In genomic region chr6:31657406-31658157, GRCh38 we compare ENCODE assay signal across 1 cellular context.
TF ChIP-seq lines count a peak whose summit lies in the region.

No MANE protein-coding gene starts in this region.

TF ChIP-seq in H1, 55 proteins besides CTCF, POLR2A, EP300 and RAD21:
- TF ChIP-seq TAF1 (IDR thresholded peaks at IDR 0.05; ENCODE audit: low read depth, low read length) (no peak), BCL11A (IDR thresholded peaks at IDR 0.05; ENCODE audit: low read depth in 2 of 2, low read length in 2 of 2) (no peak), TAF7 (optimal IDR thresholded peaks at IDR 0.05; ENCODE audit: borderline replicate concordance, low read depth, low read length) (no peak), SAP30 (IDR thresholded peaks at IDR 0.05; ENCODE audit: insufficient read depth, insufficient replicate concordance, low read length) (no peak)
- TF ChIP-seq, protein P1, sequence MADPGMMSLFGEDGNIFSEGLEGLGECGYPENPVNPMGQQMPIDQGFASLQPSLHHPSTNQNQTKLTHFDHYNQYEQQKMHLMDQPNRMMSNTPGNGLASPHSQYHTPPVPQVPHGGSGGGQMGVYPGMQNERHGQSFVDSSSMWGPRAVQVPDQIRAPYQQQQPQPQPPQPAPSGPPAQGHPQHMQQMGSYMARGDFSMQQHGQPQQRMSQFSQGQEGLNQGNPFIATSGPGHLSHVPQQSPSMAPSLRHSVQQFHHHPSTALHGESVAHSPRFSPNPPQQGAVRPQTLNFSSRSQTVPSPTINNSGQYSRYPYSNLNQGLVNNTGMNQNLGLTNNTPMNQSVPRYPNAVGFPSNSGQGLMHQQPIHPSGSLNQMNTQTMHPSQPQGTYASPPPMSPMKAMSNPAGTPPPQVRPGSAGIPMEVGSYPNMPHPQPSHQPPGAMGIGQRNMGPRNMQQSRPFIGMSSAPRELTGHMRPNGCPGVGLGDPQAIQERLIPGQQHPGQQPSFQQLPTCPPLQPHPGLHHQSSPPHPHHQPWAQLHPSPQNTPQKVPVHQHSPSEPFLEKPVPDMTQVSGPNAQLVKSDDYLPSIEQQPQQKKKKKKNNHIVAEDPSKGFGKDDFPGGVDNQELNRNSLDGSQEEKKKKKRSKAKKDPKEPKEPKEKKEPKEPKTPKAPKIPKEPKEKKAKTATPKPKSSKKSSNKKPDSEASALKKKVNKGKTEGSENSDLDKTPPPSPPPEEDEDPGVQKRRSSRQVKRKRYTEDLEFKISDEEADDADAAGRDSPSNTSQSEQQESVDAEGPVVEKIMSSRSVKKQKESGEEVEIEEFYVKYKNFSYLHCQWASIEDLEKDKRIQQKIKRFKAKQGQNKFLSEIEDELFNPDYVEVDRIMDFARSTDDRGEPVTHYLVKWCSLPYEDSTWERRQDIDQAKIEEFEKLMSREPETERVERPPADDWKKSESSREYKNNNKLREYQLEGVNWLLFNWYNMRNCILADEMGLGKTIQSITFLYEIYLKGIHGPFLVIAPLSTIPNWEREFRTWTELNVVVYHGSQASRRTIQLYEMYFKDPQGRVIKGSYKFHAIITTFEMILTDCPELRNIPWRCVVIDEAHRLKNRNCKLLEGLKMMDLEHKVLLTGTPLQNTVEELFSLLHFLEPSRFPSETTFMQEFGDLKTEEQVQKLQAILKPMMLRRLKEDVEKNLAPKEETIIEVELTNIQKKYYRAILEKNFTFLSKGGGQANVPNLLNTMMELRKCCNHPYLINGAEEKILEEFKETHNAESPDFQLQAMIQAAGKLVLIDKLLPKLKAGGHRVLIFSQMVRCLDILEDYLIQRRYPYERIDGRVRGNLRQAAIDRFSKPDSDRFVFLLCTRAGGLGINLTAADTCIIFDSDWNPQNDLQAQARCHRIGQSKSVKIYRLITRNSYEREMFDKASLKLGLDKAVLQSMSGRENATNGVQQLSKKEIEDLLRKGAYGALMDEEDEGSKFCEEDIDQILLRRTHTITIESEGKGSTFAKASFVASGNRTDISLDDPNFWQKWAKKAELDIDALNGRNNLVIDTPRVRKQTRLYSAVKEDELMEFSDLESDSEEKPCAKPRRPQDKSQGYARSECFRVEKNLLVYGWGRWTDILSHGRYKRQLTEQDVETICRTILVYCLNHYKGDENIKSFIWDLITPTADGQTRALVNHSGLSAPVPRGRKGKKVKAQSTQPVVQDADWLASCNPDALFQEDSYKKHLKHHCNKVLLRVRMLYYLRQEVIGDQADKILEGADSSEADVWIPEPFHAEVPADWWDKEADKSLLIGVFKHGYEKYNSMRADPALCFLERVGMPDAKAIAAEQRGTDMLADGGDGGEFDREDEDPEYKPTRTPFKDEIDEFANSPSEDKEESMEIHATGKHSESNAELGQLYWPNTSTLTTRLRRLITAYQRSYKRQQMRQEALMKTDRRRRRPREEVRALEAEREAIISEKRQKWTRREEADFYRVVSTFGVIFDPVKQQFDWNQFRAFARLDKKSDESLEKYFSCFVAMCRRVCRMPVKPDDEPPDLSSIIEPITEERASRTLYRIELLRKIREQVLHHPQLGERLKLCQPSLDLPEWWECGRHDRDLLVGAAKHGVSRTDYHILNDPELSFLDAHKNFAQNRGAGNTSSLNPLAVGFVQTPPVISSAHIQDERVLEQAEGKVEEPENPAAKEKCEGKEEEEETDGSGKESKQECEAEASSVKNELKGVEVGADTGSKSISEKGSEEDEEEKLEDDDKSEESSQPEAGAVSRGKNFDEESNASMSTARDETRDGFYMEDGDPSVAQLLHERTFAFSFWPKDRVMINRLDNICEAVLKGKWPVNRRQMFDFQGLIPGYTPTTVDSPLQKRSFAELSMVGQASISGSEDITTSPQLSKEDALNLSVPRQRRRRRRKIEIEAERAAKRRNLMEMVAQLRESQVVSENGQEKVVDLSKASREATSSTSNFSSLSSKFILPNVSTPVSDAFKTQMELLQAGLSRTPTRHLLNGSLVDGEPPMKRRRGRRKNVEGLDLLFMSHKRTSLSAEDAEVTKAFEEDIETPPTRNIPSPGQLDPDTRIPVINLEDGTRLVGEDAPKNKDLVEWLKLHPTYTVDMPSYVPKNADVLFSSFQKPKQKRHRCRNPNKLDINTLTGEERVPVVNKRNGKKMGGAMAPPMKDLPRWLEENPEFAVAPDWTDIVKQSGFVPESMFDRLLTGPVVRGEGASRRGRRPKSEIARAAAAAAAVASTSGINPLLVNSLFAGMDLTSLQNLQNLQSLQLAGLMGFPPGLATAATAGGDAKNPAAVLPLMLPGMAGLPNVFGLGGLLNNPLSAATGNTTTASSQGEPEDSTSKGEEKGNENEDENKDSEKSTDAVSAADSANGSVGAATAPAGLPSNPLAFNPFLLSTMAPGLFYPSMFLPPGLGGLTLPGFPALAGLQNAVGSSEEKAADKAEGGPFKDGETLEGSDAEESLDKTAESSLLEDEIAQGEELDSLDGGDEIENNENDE (IDR thresholded peaks at IDR 0.05; ENCODE audit: insufficient replicate concordance, low read length), result no peak
